Comparison of ENCODE assay signal across 19 cellular contexts in genomic region chr20:24585796-24586522, GRCh38.
DNase-seq lines count a peak whose midpoint lies in the region.
"Had no signal": no experiment of that assay in that cellular context is flagged by ENCODE, and none has a peak within 500 bp of the region (broad histone marks: within the 10 kb centered on the region; RNA-seq: fewer than 3 reads in every experiment).

No MANE protein-coding gene starts in this region.

- H3K27me3 ChIP-seq in neuronal stem cell (ENCODE audit: control insufficient read depth in 3 of 3, insufficient read depth in 3 of 3, low read depth in 1 of 3, low read length in 3 of 3) = no peaks in the 10 kb centered on the region

- no peak overlapping the region for H2BK120ac ChIP-seq in neuronal stem cell (ENCODE audit: low read depth, low read length)

- H3K18ac ChIP-seq in neuronal stem cell (ENCODE audit: low read length) = peak overlapping the region; percentile 83

- no peak overlapping the region for H3K4me3 ChIP-seq in neuronal stem cell (ENCODE audit: low read length in 2 of 2)
- H3K4me3 ChIP-seq: GM12878, GM23248 had no signal

- H2BK15ac ChIP-seq in neuronal stem cell (ENCODE audit: low read length) = no peak overlapping the region

- peak overlapping the region; percentile 50 for H3K14ac ChIP-seq in neuronal stem cell (ENCODE audit: low read length)

- WGBS in neuronal stem cell (ENCODE audit: extremely low coverage in 2 of 2, insufficient read length in 2 of 2, insufficient replicate concordance in 1 of 2), 2 donors = no CpG with 5 or more reads among the region's 10 CpGs

- peaks cover 0 to 3% of the 10 kb centered on the region in 2 donors for H3K9me3 ChIP-seq in neuronal stem cell (replicated peaks in 1 of 2; ENCODE audit: control insufficient read depth in 2 of 2, insufficient read depth in 1 of 2, low read depth in 1 of 2, low read length in 2 of 2)

- peaks cover 0 to 3% of the 10 kb centered on the region in 2 donors for H3K4me1 ChIP-seq in neuronal stem cell (ENCODE audit: control insufficient read depth in 2 of 2, insufficient read depth in 1 of 2, low read depth in 1 of 2, low read length in 2 of 2)

- H3K4ac ChIP-seq in neuronal stem cell (ENCODE audit: low read length) = no peak overlapping the region

- DNase-seq in activated CD8-positive, alpha-beta memory T cell treated with anti-CD3 and anti-CD28 coated beads for 24 hours = peak; percentile 37
- DNase-seq in activated CD8-positive, alpha-beta memory T cell treated with anti-CD3 and anti-CD28 coated beads, Interleukin-2, amount 50 U/mL, for 4 hours = no peak
- DNase-seq in ecto neural progenitor cell (ENCODE audit: low spot score) = peak; percentile 23
- no peak for DNase-seq in neuronal stem cell (ENCODE audit: low spot score)
- DNase-seq in ureter (ENCODE audit: low spot score) = peak; percentile 37
- no peak for DNase-seq in C1 segment of cervical spinal cord (lab: John Stamatoyannopoulos, UW)
- no peak for DNase-seq in occipital lobe (lab: John Stamatoyannopoulos, UW)
- DNase-seq in stimulated activated CD4-positive, alpha-beta T cell treated with anti-CD3 and anti-CD28 coated beads, Interleukin-2, amount 100 ng/mL, for 48 hours = no peak
- DNase-seq: CD4-positive, CD25-positive, alpha-beta regulatory T cell; CD8-positive, alpha-beta memory T cell; DMS 273 treated with DMSO at 0.1 percent for 48 hours; DMS79; EL; GDM1; GM23248; H9 had no signal

- H3K79me1 ChIP-seq in neuronal stem cell (ENCODE audit: low read depth, low read length) = no peaks in the 10 kb centered on the region

- H2BK5ac ChIP-seq in neuronal stem cell (ENCODE audit: low read length) = peak overlapping the region; percentile 71

- no peak overlapping the region for H4K8ac ChIP-seq in neuronal stem cell (ENCODE audit: low read depth, low read length)

- no peak overlapping the region for H2AFZ ChIP-seq in neuronal stem cell (ENCODE audit: low read length)
- H2AFZ ChIP-seq: GM23248 had no signal

- H3K9ac ChIP-seq in neuronal stem cell (ENCODE audit: low read depth, low read length, poor library complexity) = no peak overlapping the region
- H3K9ac ChIP-seq: GM23248 had no signal

- peak overlapping the region; percentile 77 for H2AK5ac ChIP-seq in neuronal stem cell (ENCODE audit: low read depth, low read length)

- H3K4me2 ChIP-seq in neuronal stem cell (ENCODE audit: insufficient read depth, low read length, poor library complexity, severe bottlenecking) = no peak overlapping the region

- H3K36me3 ChIP-seq in neuronal stem cell (replicated peaks in 1 of 2; ENCODE audit: control insufficient read depth in 2 of 2, insufficient read depth in 2 of 2, low read length in 2 of 2) = peaks cover 0 to 2% of the 10 kb centered on the region in 2 donors

- no peak overlapping the region for H3K27ac ChIP-seq in neuronal stem cell (replicated peaks; ENCODE audit: low read length)
- H3K27ac ChIP-seq: 22Rv1, C4-2B, GM23248 had no signal

- no peak overlapping the region for H4K91ac ChIP-seq in neuronal stem cell (ENCODE audit: low read depth, low read length, poor library complexity)

- no peak overlapping the region for H3K23ac ChIP-seq in neuronal stem cell (ENCODE audit: low read depth, low read length, poor library complexity)

- no peak overlapping the region for H2BK12ac ChIP-seq in neuronal stem cell (ENCODE audit: low read length)

Comparison
In these comparisons a context has a peak if more than half of its experiments do, and no peak if none do; other contexts are left out.
1. DNase-seq: peak in activated CD8-positive, alpha-beta memory T cell treated with anti-CD3 and anti-CD28 coated beads for 24 hours (single experiment), ecto neural progenitor cell (single experiment) and ureter (single experiment); none in activated CD8-positive, alpha-beta memory T cell treated with anti-CD3 and anti-CD28 coated beads, Interleukin-2, amount 50 U/mL, for 4 hours (single experiment), neuronal stem cell (single experiment), C1 segment of cervical spinal cord (0 of 14), occipital lobe (single experiment) and stimulated activated CD4-positive, alpha-beta T cell treated with anti-CD3 and anti-CD28 coated beads, Interleukin-2, amount 100 ng/mL, for 48 hours (0 of 2).